12 cellular contexts compared by ENCODE assay signal in the genomic region with DNA sequence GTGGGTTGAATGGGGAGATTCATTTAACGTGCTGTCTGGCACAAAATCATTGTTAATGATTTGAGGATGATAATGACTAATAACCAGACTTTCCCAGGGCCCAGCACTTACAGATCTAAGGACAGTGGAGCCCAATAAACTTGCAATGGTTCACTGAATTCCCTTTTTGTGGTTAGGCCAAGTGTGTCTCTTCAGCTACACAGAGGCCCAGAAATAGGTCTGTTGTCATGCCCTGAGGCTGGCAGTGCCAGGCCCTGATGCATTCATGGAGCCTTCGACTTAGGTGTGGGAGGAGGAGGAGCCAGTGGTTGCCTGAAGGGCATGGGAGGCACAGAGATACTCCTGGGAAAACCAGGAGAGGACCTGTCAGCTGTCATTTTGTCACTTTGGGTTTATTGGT. TPM values are rescaled to one million over a fixed set of nuclear protein-coding genes. Genes with fewer than 3 reads are reported as not detected.
DNase-seq lines count a peak whose midpoint lies in the region; ATAC-seq, FAIRE-seq and TF ChIP-seq lines count a peak whose summit lies in the region.
"Had no signal": no experiment of that assay in that cellular context is flagged by ENCODE, and none has a peak within 500 bp of the region (broad histone marks: within the 10 kb centered on the region; RNA-seq: fewer than 3 reads in every experiment).

No MANE protein-coding gene starts in this region.

- peaks cover 5% of the 10 kb centered on the region for H3K79me2 ChIP-seq in keratinocyte (ENCODE audit: control insufficient read depth, insufficient read depth, low read length)

- dilution Hi-C loops in keratinocyte (cut with MboI; ENCODE audit: extremely low pct_ligation_motif_present, low sequenced_read_pairs): no loop called here

- no peak overlapping the region for H3K4me3 Mint-ChIP-seq in activated naive CD4-positive, alpha-beta T cell treated with anti-CD3 and anti-CD28 coated beads for 36 hours

- H4K20me1 ChIP-seq in keratinocyte (ENCODE audit: control insufficient read depth, extremely low read depth, insufficient read depth, low read length): peaks cover 7% of the 10 kb centered on the region

- peaks cover 3 to 4% of the 10 kb centered on the region in 2 experiments for H3K36me3 ChIP-seq in keratinocyte (ENCODE audit: control insufficient read depth in 2 of 2, extremely low read depth in 1 of 2, insufficient read depth in 2 of 2, low read length in 2 of 2)
- H3K36me3 ChIP-seq: SJCRH30 had no signal

- H3K27me3 Mint-ChIP-seq in activated naive CD4-positive, alpha-beta T cell treated with anti-CD3 and anti-CD28 coated beads for 36 hours (ENCODE audit: low read depth): no peaks in the 10 kb centered on the region

- no peak for DNase-seq in activated naive CD4-positive, alpha-beta T cell treated with anti-CD3 and anti-CD28 coated beads, Interleukin-2, amount 50 U/mL, for 72 hours (ENCODE audit: low spot score in 2 of 2)
- DNase-seq in activated naive CD4-positive, alpha-beta T cell treated with anti-CD3 and anti-CD28 coated beads for 36 hours: no peak
- DNase-seq in keratinocyte (ENCODE audit: low read depth, low spot score) (no peak), AG20443 (ENCODE audit: low spot score) (no peak), cerebellar cortex (ENCODE audit: low spot score) (no peak)
- DNase-seq: activated gamma-delta T cell treated with Interleukin-2 at 50 U/mL for 16 hours, DMS153, NCI-H1105, SJCRH30 had no signal

- H3K9ac ChIP-seq in keratinocyte (ENCODE audit: control insufficient read depth, extremely low read depth, insufficient read depth, low read length): no peak overlapping the region

- peaks cover 4% of the 10 kb centered on the region for H3K9me1 ChIP-seq in keratinocyte (ENCODE audit: control insufficient read depth, extremely low read depth, insufficient read depth, low read length)

- no peaks in the 10 kb centered on the region for H3K9me3 ChIP-seq in keratinocyte (ENCODE audit: control insufficient read depth, low read depth, low read length)
- H3K9me3 ChIP-seq: SJCRH30 had no signal

- no peak for FAIRE-seq in keratinocyte (lab: Jason Lieb, UNC)

- TF ChIP-seq CTCF in VCaP (conservative IDR thresholded peaks at IDR 0.05) (no peak), keratinocyte (optimal IDR thresholded peaks at IDR 0.05 in 1 of 3, IDR thresholded peaks at IDR 0.05 in 1 of 3, conservative IDR thresholded peaks at IDR 0.05 in 1 of 3; ENCODE audit: extremely low read depth in 1 of 3, insufficient read depth in 2 of 3, low read length in 3 of 3) (no peak)

- H3K4me1 Mint-ChIP-seq in activated naive CD4-positive, alpha-beta T cell treated with anti-CD3 and anti-CD28 coated beads for 36 hours (ENCODE audit: low read depth): no peaks in the 10 kb centered on the region

- H3K4me2 ChIP-seq in keratinocyte (ENCODE audit: control insufficient read depth, extremely low read depth, insufficient read depth, low read depth, low read length): no peak overlapping the region

- CTCF ChIA-PET in activated naive CD4-positive, alpha-beta T cell treated with anti-CD3 and anti-CD28 coated beads for 36 hours (lab: Charles Lee): interaction anchor here (0.6 kb wide), 1 partner anchor 1708 kb away, joined by 4 read pairs; no protein-coding TSS in a partner anchor

- peak overlapping the region; percentile 34 for H3K27ac ChIP-seq in VCaP
- H3K27ac ChIP-seq in keratinocyte (ENCODE audit: control insufficient read depth, insufficient read depth, low read length): peak overlapping the region; percentile 30
- H3K27ac ChIP-seq: SJCRH30 had no signal

- no peaks in the 10 kb centered on the region for H3K27me3 ChIP-seq in keratinocyte (ENCODE audit: control insufficient read depth, extremely low read depth, insufficient read depth, low read length)
- H3K27me3 ChIP-seq: SJCRH30 had no signal

- H3K36me3 Mint-ChIP-seq in activated naive CD4-positive, alpha-beta T cell treated with anti-CD3 and anti-CD28 coated beads, Interleukin-2, amount 50 U/mL, for 72 hours: no peaks in the 10 kb centered on the region
- H3K36me3 Mint-ChIP-seq in activated naive CD4-positive, alpha-beta T cell treated with anti-CD3 and anti-CD28 coated beads for 36 hours (ENCODE audit: low read depth): no peaks in the 10 kb centered on the region

- no peak overlapping the region for H2AFZ ChIP-seq in keratinocyte (ENCODE audit: control insufficient read depth, low read length)

- H3K4me1 ChIP-seq in keratinocyte (ENCODE audit: control insufficient read depth, extremely low read depth, insufficient read depth, low read length): peaks cover 12% of the 10 kb centered on the region
- H3K4me1 ChIP-seq: SJCRH30 had no signal

- ATAC-seq in activated naive CD4-positive, alpha-beta T cell treated with anti-CD3 and anti-CD28 coated beads, Interleukin-2, amount 50 U/mL, for 72 hours: no peak
- ATAC-seq in GM21447 (IDR thresholded peaks at IDR 0.05; ENCODE audit: unreplicated experiment): no peak
- ATAC-seq in activated CD4-positive, CD25-positive, alpha-beta regulatory T cell treated with anti-CD3 and anti-CD28 coated beads, Interleukin-2, amount 50 U/mL, for 24 hours: no peak

- peak overlapping the region; percentile 24 to 73 for H3K27ac Mint-ChIP-seq in activated naive CD4-positive, alpha-beta T cell treated with anti-CD3 and anti-CD28 coated beads, Interleukin-2, amount 50 U/mL, for 72 hours
- H3K27ac Mint-ChIP-seq in activated naive CD4-positive, alpha-beta T cell treated with anti-CD3 and anti-CD28 coated beads for 36 hours: no peak overlapping the region

- no peak overlapping the region for H3K4me3 ChIP-seq in keratinocyte (ENCODE audit: control insufficient read depth in 2 of 3, extremely low read depth in 1 of 3, insufficient read depth in 2 of 3, low read depth in 1 of 3, low read length in 3 of 3)
- H3K4me3 ChIP-seq: SJCRH30 had no signal

- H3K9me3 Mint-ChIP-seq in activated naive CD4-positive, alpha-beta T cell treated with anti-CD3 and anti-CD28 coated beads, Interleukin-2, amount 50 U/mL, for 72 hours: no peaks in the 10 kb centered on the region
- H3K9me3 Mint-ChIP-seq in activated naive CD4-positive, alpha-beta T cell treated with anti-CD3 and anti-CD28 coated beads for 36 hours: no peaks in the 10 kb centered on the region

- intact Hi-C loops in activated naive CD4-positive, alpha-beta T cell treated with anti-CD3 and anti-CD28 coated beads for 36 hours (cut with micrococcal nuclease): no loop called here

RNA-seq across cellular contexts. Expression of a gene that starts 56.1 kb away (rescaled TPM):
- 10 to 100 TPM in 1 of 2 donors, 1 to 10 TPM in 1; 2.0 to 22.0 TPM for total RNA-seq in activated naive CD4-positive, alpha-beta T cell treated with anti-CD3 and anti-CD28 coated beads, Interleukin-2, amount 50 U/mL, for 72 hours
- 1 to 10 TPM; 7.3 to 7.4 TPM for total RNA-seq in activated naive CD4-positive, alpha-beta T cell treated with anti-CD3 and anti-CD28 coated beads for 36 hours
- polyA plus RNA-seq in keratinocyte: 15.3 to 17.4 TPM (median 15.4 TPM) in 3 replicates
- polyA plus RNA-seq in keratinocyte (2011; ENCODE audit: low read depth): 10.4 TPM
- 15.3 and 19.5 TPM in 2 replicates for polyA plus RNA-seq in keratinocyte (2011; cell fraction: cytosol; rRNA removed)
- polyA plus RNA-seq in keratinocyte (2011; cell fraction: nucleus; rRNA removed): 49.4 and 50.0 TPM in 2 replicates
- polyA plus RNA-seq in keratinocyte (2012; ENCODE audit: low replicate concordance): 16.1 and 19.0 TPM in 2 replicates
- polyA minus RNA-seq in keratinocyte: 36.5 to 48.2 TPM (median 39.6 TPM) in 3 replicates
- 24.7 TPM for polyA minus RNA-seq in keratinocyte (2011; cell fraction: cytosol; rRNA and poly(A)+ RNA removed)
- 62.6 and 98.8 TPM in 2 replicates for polyA minus RNA-seq in keratinocyte (2011; cell fraction: nucleus; rRNA and poly(A)+ RNA removed)
